In genomic region chr6:52564856-52565255, GRCh38 we compare ENCODE assay signal across 14 cellular contexts.
"Had no signal": no experiment of that assay in that cellular context is flagged by ENCODE, and none has a peak within 500 bp of the region (broad histone marks: within the 10 kb centered on the region; RNA-seq: fewer than 3 reads in every experiment).

No MANE protein-coding gene starts in this region.

- H3K27ac ChIP-seq: dorsolateral prefrontal cortex, parathyroid adenoma, tibial nerve had no signal

- DNase-seq: activated CD4-positive, alpha-beta T cell treated with anti-CD3 and anti-CD28 coated beads, Interleukin-2, amount 50 U/mL, for 48 hours; activated CD8-positive, alpha-beta memory T cell treated with anti-CD3 and anti-CD28 coated beads, Interleukin-2, amount 10 ng/mL, durations not matched to agents 7 days and 5 days; activated gamma-delta T cell; activated T-cell treated with anti-CD3 and anti-CD28 coated beads, Interleukin-2, amount 50 U/mL, for 24 hours; dorsolateral prefrontal cortex; left lung; mesenchymal stem cell had no signal

- ATAC-seq: activated CD4-positive, CD25-positive, alpha-beta regulatory T cell treated with anti-CD3 and anti-CD28 coated beads, Interleukin-2, amount 50 U/mL, for 24 hours; activated CD8-positive, alpha-beta memory T cell treated with anti-CD3 and anti-CD28 coated beads, Interleukin-2, amount 10 ng/mL, durations not matched to agents 7 days and 5 days; left lung; stimulated activated effector memory CD8-positive, alpha-beta T cell treated with anti-CD3 and anti-CD28 coated beads, Interleukin-12 subunit alpha, Interleukin-12 subunit beta, amount 100 ng/mL, for 72 hours had no signal

- H3K36me3 Mint-ChIP-seq: activated CD8-positive, alpha-beta memory T cell treated with anti-CD3 and anti-CD28 coated beads, Interleukin-2, amount 10 ng/mL, durations not matched to agents 7 days and 5 days; stimulated activated effector memory CD8-positive, alpha-beta T cell treated with anti-CD3 and anti-CD28 coated beads, Interleukin-12 subunit alpha, Interleukin-12 subunit beta, amount 100 ng/mL, for 72 hours had no signal

- H3K36me3 ChIP-seq: breast epithelium, left lung, tibial nerve had no signal

- H3K27me3 ChIP-seq: breast epithelium, dorsolateral prefrontal cortex, left lung, tibial nerve had no signal

- H3K4me1 ChIP-seq: parathyroid adenoma had no signal

- H3K4me3 ChIP-seq: breast epithelium, dorsolateral prefrontal cortex, left lung, tibial nerve had no signal

- H3K27me3 Mint-ChIP-seq: activated CD8-positive, alpha-beta memory T cell treated with anti-CD3 and anti-CD28 coated beads, Interleukin-2, amount 10 ng/mL, durations not matched to agents 7 days and 5 days; activated naive CD8-positive, alpha-beta T cell; activated T-cell treated with anti-CD3 and anti-CD28 coated beads, Interleukin-2, amount 50 U/mL, for 24 hours had no signal

- H3K9ac ChIP-seq: parathyroid adenoma had no signal

- H2AFZ ChIP-seq: parathyroid adenoma had no signal

- H3K27ac Mint-ChIP-seq: activated CD8-positive, alpha-beta memory T cell treated with anti-CD3 and anti-CD28 coated beads, Interleukin-2, amount 10 ng/mL, durations not matched to agents 7 days and 5 days; activated naive CD8-positive, alpha-beta T cell; activated T-cell treated with anti-CD3 and anti-CD28 coated beads, Interleukin-2, amount 50 U/mL, for 24 hours; stimulated activated effector memory CD8-positive, alpha-beta T cell treated with anti-CD3 and anti-CD28 coated beads, Interleukin-12 subunit alpha, Interleukin-12 subunit beta, amount 100 ng/mL, for 72 hours had no signal

- H3K4me3 Mint-ChIP-seq: activated CD8-positive, alpha-beta memory T cell treated with anti-CD3 and anti-CD28 coated beads, Interleukin-2, amount 10 ng/mL, durations not matched to agents 7 days and 5 days; activated naive CD8-positive, alpha-beta T cell; activated T-cell treated with anti-CD3 and anti-CD28 coated beads, Interleukin-2, amount 50 U/mL, for 24 hours; nephron; stimulated activated effector memory CD8-positive, alpha-beta T cell treated with anti-CD3 and anti-CD28 coated beads, Interleukin-12 subunit alpha, Interleukin-12 subunit beta, amount 100 ng/mL, for 72 hours had no signal

- H3K9me3 Mint-ChIP-seq: activated T-cell treated with anti-CD3 and anti-CD28 coated beads, Interleukin-2, amount 50 U/mL, for 24 hours; nephron; stimulated activated effector memory CD8-positive, alpha-beta T cell treated with anti-CD3 and anti-CD28 coated beads, Interleukin-12 subunit alpha, Interleukin-12 subunit beta, amount 100 ng/mL, for 72 hours had no signal

- H3K9me3 ChIP-seq: breast epithelium, left lung, tibial nerve had no signal
